Comparison of ENCODE assay signal across 8 cellular contexts in the genomic region with DNA sequence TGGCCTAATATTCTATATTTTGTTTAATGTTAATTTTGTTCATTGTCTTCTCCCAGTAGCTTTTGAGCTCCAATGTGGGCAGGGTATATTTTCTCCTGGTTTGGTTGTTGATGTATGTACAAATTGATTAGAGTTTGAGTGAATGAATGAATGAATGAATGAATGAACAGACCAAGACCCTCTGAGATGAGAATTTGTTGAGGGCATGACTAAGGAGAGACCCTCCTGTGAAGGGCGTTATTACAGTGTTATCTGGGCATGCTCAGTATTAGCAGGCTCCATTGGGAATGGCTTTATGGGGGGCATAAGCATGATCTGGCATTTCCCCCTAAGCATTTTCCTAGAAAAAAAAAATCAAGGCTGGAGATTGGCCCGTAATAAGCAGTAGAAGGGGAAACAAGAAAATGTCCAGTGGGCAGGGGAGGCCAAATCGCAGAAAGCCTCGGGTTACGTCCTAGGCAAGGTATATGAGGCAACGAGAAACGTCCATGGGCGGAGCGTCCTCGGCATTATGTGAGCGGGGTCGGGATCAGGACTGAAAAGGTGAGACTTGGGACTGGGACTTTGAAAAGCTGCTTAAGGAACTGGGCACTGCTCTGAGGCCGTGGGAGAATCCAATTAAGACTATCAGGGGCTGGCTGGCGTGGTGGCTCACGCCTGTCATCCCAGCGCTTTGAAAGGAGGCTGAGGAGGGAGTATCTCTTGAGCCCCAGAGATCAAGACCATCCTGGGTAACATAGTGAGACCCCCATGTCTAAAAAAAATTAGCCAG. TPM values are rescaled to one million over a fixed set of nuclear protein-coding genes. Genes with fewer than 3 reads are reported as not detected.
DNase-seq lines count a peak whose midpoint lies in the region; ATAC-seq and TF ChIP-seq lines count a peak whose summit lies in the region.

No MANE protein-coding gene starts in this region.

- H3K9me3 ChIP-seq in Peyer's patch, result no peaks in the 10 kb centered on the region

- H3K4me3 ChIP-seq in Peyer's patch, result peak overlapping the region; percentile 85 to 99 (median 94)
- H3K4me3 ChIP-seq in fibroblast of pulmonary artery (replicated peaks; ENCODE audit: low read depth, low read length), result peak overlapping the region; percentile 31
- peak overlapping the region in 6 of 7 experiments; percentile 54 to 96 (median 88) for H3K4me3 ChIP-seq in skin epidermis

- TF ChIP-seq CTCF in Peyer's patch (IDR thresholded peaks at IDR 0.05) (no peak), fibroblast of pulmonary artery (IDR thresholded peaks at IDR 0.05; ENCODE audit: low read length, missing control alignments) (no peak)

- no peaks in the 10 kb centered on the region for H3K36me3 ChIP-seq in Peyer's patch

- H3K4me1 ChIP-seq in Peyer's patch, result peaks cover 0 to 15% (median 5%) of the 10 kb centered on the region in 4 donors

- no peak for TF ChIP-seq POLR2A in Peyer's patch (IDR thresholded peaks at IDR 0.05)

- no peak for ATAC-seq in HG02973 (IDR thresholded peaks at IDR 0.05; ENCODE audit: unreplicated experiment)

- no peaks in the 10 kb centered on the region for H3K27me3 ChIP-seq in Peyer's patch

- peak; percentile 42 for DNase-seq in NCI-H1105 treated with DMSO at 0.1 percent for 48 hours (lab: John Stamatoyannopoulos, UW)
- no peak for DNase-seq in NCI-H1105 (lab: John Stamatoyannopoulos, UW)
- DNase-seq in Peyer's patch, result peak in 1 of 3 donors; percentile 44
- no peak for DNase-seq in fibroblast of pulmonary artery (ENCODE audit: low read depth)
- no peak for DNase-seq in NCI-H2107 treated with DMSO at 0.1 percent for 48 hours (lab: John Stamatoyannopoulos, UW; ENCODE audit: unreplicated experiment)
- no peak for DNase-seq in globus pallidus (ENCODE audit: low spot score)

- H3K27ac ChIP-seq in Peyer's patch (no peak overlapping the region), skin epidermis (no peak overlapping the region)

RNA-seq across cellular contexts. Expression of a gene that starts 0.9 kb away (rescaled TPM):
- total RNA-seq in Peyer's patch, result 100 to 1,000 TPM in 1 of 4 donors, 10 to 100 TPM in 2, 1 to 10 TPM in 1; 8.6 to 166 (median 20.0) TPM

RNA-seq across cellular contexts. Expression of a gene that starts 16.5 kb away (rescaled TPM):
- total RNA-seq in Peyer's patch, result 10 to 100 TPM in 3 of 4 donors, 1 to 10 TPM in 1; 6.0 to 36.8 (median 27.2) TPM

RNA-seq across cellular contexts. Expression of a gene that starts 17.6 kb away (rescaled TPM):
- total RNA-seq in Peyer's patch, result 10 to 100 TPM in 2 of 4 donors, 1 to 10 TPM in 2; 9.2 to 19.8 (median 13.6) TPM

RNA-seq across cellular contexts. Expression of a gene that starts 26.1 kb away (rescaled TPM):
- total RNA-seq in Peyer's patch, result 10 to 100 TPM; 11.6 to 30.5 (median 20.2) TPM

RNA-seq across cellular contexts. Expression of a gene that starts 29.0 kb away (rescaled TPM):
- total RNA-seq in Peyer's patch, result 10 to 100 TPM in 3 of 4 donors, 1 to 10 TPM in 1; 8.3 to 48.2 (median 40.6) TPM

Comparison
In these comparisons a context has a peak if more than half of its experiments do, and no peak if none do; other contexts are left out.
1. H3K4me3 ChIP-seq: peak in every context shown above with its lines; median percentile 94 in Peyer's patch; 88 in skin epidermis; 31 in fibroblast of pulmonary artery.